21 cellular contexts compared by ENCODE assay signal in the genomic region with DNA sequence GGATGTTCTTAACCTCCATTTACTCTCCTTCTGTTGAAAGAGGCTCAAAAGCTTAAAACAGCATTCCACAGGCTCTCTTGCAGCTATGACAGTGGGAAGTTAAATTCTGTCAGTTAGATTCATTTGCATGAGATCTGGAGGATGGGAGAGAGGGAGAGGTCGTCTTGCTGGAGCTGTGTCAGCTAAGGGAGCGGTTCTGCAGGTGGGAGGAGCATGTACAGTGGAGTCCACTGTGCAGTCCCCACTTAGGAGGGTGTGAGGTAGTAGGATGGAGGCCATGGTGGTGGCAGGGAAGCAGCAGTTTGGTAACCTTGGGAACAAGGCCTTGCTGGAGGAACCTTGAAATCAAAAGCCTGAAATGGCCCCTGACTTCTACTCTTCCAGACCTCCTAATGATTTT. TPM values are rescaled to one million over a fixed set of nuclear protein-coding genes. Genes with fewer than 3 reads are reported as not detected.
DNase-seq lines count a peak whose midpoint lies in the region; ATAC-seq and TF ChIP-seq lines count a peak whose summit lies in the region.
"Had no signal": no experiment of that assay in that cellular context is flagged by ENCODE, and none has a peak within 500 bp of the region (broad histone marks: within the 10 kb centered on the region; RNA-seq: fewer than 3 reads in every experiment).

No MANE protein-coding gene starts in this region.

- 82 to 95% (median 88%) methylated on average over 2 of the region's 2 CpGs for WGBS in psoas muscle, 3 donors

- peak overlapping the region; percentile 32 for H3K27ac ChIP-seq in psoas muscle
- H3K27ac ChIP-seq: SJCRH30 had no signal

- TF ChIP-seq CTCF in natural killer cell (IDR thresholded peaks at IDR 0.05) (no peak), psoas muscle (IDR thresholded peaks at IDR 0.05) (no peak), GM13976 (IDR thresholded peaks at IDR 0.05; ENCODE audit: borderline replicate concordance, control extremely low read depth, extremely low read depth, insufficient read depth, missing control alignments) (no peak)

- H3K4me1 Mint-ChIP-seq in natural killer cell treated with Interleukin-12 subunit alpha and Interleukin-12 subunit beta and Interleukin-15 and Interleukin-18, amount 100 ng/mL, for 72 hours (ENCODE audit: low read depth in 2 of 2), result peaks cover 14 to 18% of the 10 kb centered on the region in 2 donors
- peaks cover 12 to 16% of the 10 kb centered on the region in 2 donors for H3K4me1 Mint-ChIP-seq in natural killer cell

- H3K27ac Mint-ChIP-seq in natural killer cell treated with Interleukin-12 subunit alpha and Interleukin-12 subunit beta and Interleukin-15 and Interleukin-18, amount 100 ng/mL, for 72 hours, result peak overlapping the region; percentile 18 to 83
- H3K27ac Mint-ChIP-seq in natural killer cell, result peak overlapping the region in 1 of 2 donors; percentile 49
- H3K27ac Mint-ChIP-seq: activated CD4-positive, alpha-beta T cell treated with anti-CD3 and anti-CD28 coated beads for 36 hours; HFFc6; naive thymus-derived CD4-positive, alpha-beta T cell; stimulated activated effector memory CD8-positive, alpha-beta T cell treated with anti-CD3 and anti-CD28 coated beads, Interleukin-12 subunit alpha, Interleukin-12 subunit beta, amount 100 ng/mL, for 72 hours had no signal

- DNase-seq in natural killer cell treated with Interleukin-12 subunit alpha and Interleukin-12 subunit beta and Interleukin-15 and Interleukin-18, amount 100 ng/mL, for 72 hours (ENCODE audit: low spot score), result no peak
- no peak for DNase-seq in natural killer cell
- no peak for DNase-seq in psoas muscle
- no peak for DNase-seq in GM13976 (ENCODE audit: low spot score)
- no peak for DNase-seq in NCI-H2081 (lab: John Stamatoyannopoulos, UW)
- DNase-seq: activated CD4-positive, alpha-beta T cell treated with anti-CD3 and anti-CD28 coated beads for 36 hours; activated CD8-positive, alpha-beta T cell treated with anti-CD3 and anti-CD28 coated beads, Interleukin-2, amount 10 ng/mL, durations not matched to agents 7 days and 5 days; DMS 273 treated with DMSO at 0.1 percent for 48 hours; HFFc6; naive thymus-derived CD4-positive, alpha-beta T cell; NCI-H1092; NCI-H1694 treated with DMSO at 0.1 percent for 48 hours; SJCRH30; substantia nigra; T-helper 9 cell had no signal

- H3K9me3 ChIP-seq in psoas muscle, result no peaks in the 10 kb centered on the region
- H3K9me3 ChIP-seq: SJCRH30 had no signal

- no peak for ATAC-seq in natural killer cell treated with Interleukin-12 subunit alpha and Interleukin-12 subunit beta and Interleukin-15 and Interleukin-18, amount 100 ng/mL, for 72 hours
- no peak for ATAC-seq in natural killer cell
- ATAC-seq in esophagus mucosa, result peak; percentile 64
- ATAC-seq in psoas muscle, result no peak
- no peak for ATAC-seq in HG02885 (IDR thresholded peaks at IDR 0.05; ENCODE audit: poor library complexity, unreplicated experiment)
- ATAC-seq: activated CD4-positive, alpha-beta T cell treated with anti-CD3 and anti-CD28 coated beads for 36 hours; activated CD8-positive, alpha-beta T cell treated with anti-CD3 and anti-CD28 coated beads, Interleukin-2, amount 10 ng/mL, durations not matched to agents 7 days and 5 days; GM12878; stimulated activated effector memory CD8-positive, alpha-beta T cell treated with anti-CD3 and anti-CD28 coated beads, Interleukin-12 subunit alpha, Interleukin-12 subunit beta, amount 100 ng/mL, for 72 hours had no signal

- no peaks in the 10 kb centered on the region for H3K9me3 Mint-ChIP-seq in natural killer cell treated with Interleukin-12 subunit alpha and Interleukin-12 subunit beta and Interleukin-15 and Interleukin-18, amount 100 ng/mL, for 72 hours
- no peaks in the 10 kb centered on the region for H3K9me3 Mint-ChIP-seq in natural killer cell
- H3K9me3 Mint-ChIP-seq: activated naive CD4-positive, alpha-beta T cell treated with anti-CD3 and anti-CD28 coated beads, Interleukin-2, amount 50 U/mL, for 72 hours; HFFc6; stimulated activated effector memory CD8-positive, alpha-beta T cell treated with anti-CD3 and anti-CD28 coated beads, Interleukin-12 subunit alpha, Interleukin-12 subunit beta, amount 100 ng/mL, for 72 hours; type B pancreatic cell had no signal

- H3K27me3 ChIP-seq in psoas muscle (ENCODE audit: insufficient read depth in 3 of 3, low read length in 2 of 3), result no peaks in the 10 kb centered on the region
- H3K27me3 ChIP-seq: SJCRH30 had no signal

- intact Hi-C loops in natural killer cell (cut with micrococcal nuclease), result loop anchor here (10.0 kb wide), 1 partner anchor 49 kb away; no protein-coding TSS in a partner anchor
- intact Hi-C loops in psoas muscle (cut with DNase I), result no loop called here

- H3K27me3 Mint-ChIP-seq in natural killer cell treated with Interleukin-12 subunit alpha and Interleukin-12 subunit beta and Interleukin-15 and Interleukin-18, amount 100 ng/mL, for 72 hours, result no peaks in the 10 kb centered on the region
- H3K27me3 Mint-ChIP-seq in natural killer cell (ENCODE audit: low read depth in 2 of 2), result no peaks in the 10 kb centered on the region
- H3K27me3 Mint-ChIP-seq: activated CD4-positive, alpha-beta T cell treated with anti-CD3 and anti-CD28 coated beads for 36 hours; type B pancreatic cell had no signal

- in situ Hi-C loops in GM13976 (cut with MboI; ENCODE audit: low sequenced_read_pairs, unreplicated experiment), result no loop called here

- H3K36me3 ChIP-seq in psoas muscle (ENCODE audit: insufficient read depth in 1 of 2, low read depth in 1 of 2), result no peaks in the 10 kb centered on the region
- H3K36me3 ChIP-seq: SJCRH30 had no signal

- H3K4me3 ChIP-seq in psoas muscle, result no peak overlapping the region
- H3K4me3 ChIP-seq: GM12878, SJCRH30 had no signal

- peaks cover 5% of the 10 kb centered on the region for H3K4me1 ChIP-seq in psoas muscle
- H3K4me1 ChIP-seq: SJCRH30 had no signal

- peak overlapping the region; percentile 22 for H3K4me3 Mint-ChIP-seq in natural killer cell treated with Interleukin-12 subunit alpha and Interleukin-12 subunit beta and Interleukin-15 and Interleukin-18, amount 100 ng/mL, for 72 hours
- H3K4me3 Mint-ChIP-seq in natural killer cell, result no peak overlapping the region
- H3K4me3 Mint-ChIP-seq: activated CD4-positive, alpha-beta T cell treated with anti-CD3 and anti-CD28 coated beads for 36 hours; activated CD8-positive, alpha-beta T cell treated with anti-CD3 and anti-CD28 coated beads, Interleukin-2, amount 10 ng/mL, durations not matched to agents 7 days and 5 days; HFFc6; stimulated activated effector memory CD8-positive, alpha-beta T cell treated with anti-CD3 and anti-CD28 coated beads, Interleukin-12 subunit alpha, Interleukin-12 subunit beta, amount 100 ng/mL, for 72 hours; type B pancreatic cell had no signal

- no peaks in the 10 kb centered on the region for H3K36me3 Mint-ChIP-seq in natural killer cell treated with Interleukin-12 subunit alpha and Interleukin-12 subunit beta and Interleukin-15 and Interleukin-18, amount 100 ng/mL, for 72 hours
- H3K36me3 Mint-ChIP-seq in natural killer cell, result no peaks in the 10 kb centered on the region
- H3K36me3 Mint-ChIP-seq: activated naive CD4-positive, alpha-beta T cell treated with anti-CD3 and anti-CD28 coated beads, Interleukin-2, amount 50 U/mL, for 72 hours; naive thymus-derived CD4-positive, alpha-beta T cell; stimulated activated effector memory CD8-positive, alpha-beta T cell treated with anti-CD3 and anti-CD28 coated beads, Interleukin-12 subunit alpha, Interleukin-12 subunit beta, amount 100 ng/mL, for 72 hours; type B pancreatic cell had no signal

RNA-seq across cellular contexts. Expression of a gene that starts 12.0 kb away (rescaled TPM):
- 10 to 100 TPM; 62.1 to 74.9 TPM for total RNA-seq in natural killer cell treated with Interleukin-12 subunit alpha and Interleukin-12 subunit beta and Interleukin-15 and Interleukin-18, amount 100 ng/mL, for 72 hours
- total RNA-seq in natural killer cell (10 to 100 TPM; 15.5 to 29.1 (median 28.6) TPM), esophagus mucosa (31.3 TPM), psoas muscle (100 to 1,000 TPM in 2 of 4 donors, 10 to 100 TPM in 2; 49.3 to 284 (median 92.5) TPM)
- polyA plus RNA-seq in psoas muscle, result 10 to 100 TPM; 32.0 to 75.3 (median 72.3) TPM
